In the genomic region with DNA sequence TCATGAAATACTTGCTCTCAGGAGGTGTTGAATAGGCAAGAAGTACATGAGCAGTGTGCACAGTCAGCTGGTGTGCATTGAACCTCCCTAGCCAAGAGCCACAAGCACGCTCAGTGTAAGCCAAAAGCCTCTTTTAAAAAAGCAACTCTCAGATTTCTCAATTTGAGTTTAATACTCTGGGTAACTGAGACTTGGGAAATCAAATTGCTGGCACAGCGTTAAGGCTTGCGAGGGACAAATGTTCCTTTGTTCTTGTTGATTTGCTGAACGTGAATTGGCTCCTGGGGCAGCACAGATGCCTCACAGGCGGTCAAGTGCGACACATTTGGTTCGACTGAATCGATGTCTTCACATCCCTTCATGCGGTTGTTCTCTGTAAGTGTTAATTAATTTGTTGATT, we compare ENCODE assay signal across 1 cellular context.
TF ChIP-seq lines count a peak whose summit lies in the region.

Gene FAM240A (plus strand): TSS at position 202 of the 400 bp plus-strand sequence. CDS start 159 bp downstream, at position 361.

TF ChIP-seq in HepG2, 621 proteins besides CTCF, POLR2A, EP300 and RAD21:
- TF ChIP-seq FIP1L1 (IDR thresholded peaks at IDR 0.05; ENCODE audit: borderline replicate concordance, insufficient read depth, low read depth, low read length): no peak
- no peak for TF ChIP-seq KAT7 (CRISPR knock-in tag; IDR thresholded peaks at IDR 0.05; ENCODE audit: borderline replicate concordance)
- 0 out of 4 replicates have a peak, but pooled peaks of 1 of the 2 experiments have one; percentile 6 for TF ChIP-seq MAFK (conservative IDR thresholded peaks at IDR 0.05 in 1 of 2, IDR thresholded peaks at IDR 0.05 in 1 of 2; ENCODE audit: low read length in 2 of 2)
- TF ChIP-seq SAFB2 (CRISPR knock-in tag; IDR thresholded peaks at IDR 0.05; ENCODE audit: borderline replicate concordance, low read depth): no peak
